ENCODE assay signal across 8 cellular contexts in genomic region chr12:49740930-49741881, GRCh38. TPM values are rescaled to one million over a fixed set of nuclear protein-coding genes. Genes with fewer than 3 reads are reported as not detected.
A peak's percentile ranks its signal among the peaks of the same experiment; 100 is the strongest.
DNase-seq lines count a peak whose midpoint lies in the region; ATAC-seq, FAIRE-seq and TF ChIP-seq lines count a peak whose summit lies in the region.

TSS of gene TMBIM6 (plus strand) at chr12:49741557. CDS start at chr12:49752494, 10,937 bp downstream.

- peaks cover 43% of the 10 kb centered on the region for H4K20me1 ChIP-seq in OCI-LY3 (ENCODE audit: insufficient read depth, low read length)
- peaks cover 12% of the 10 kb centered on the region for H4K20me1 ChIP-seq in endothelial cell of umbilical vein (replicated peaks; ENCODE audit: control insufficient read depth, extremely low read depth, insufficient read depth, low read length)

- peak; percentile 97 for TF ChIP-seq POLR2A in endothelial cell of umbilical vein (IDR thresholded peaks at IDR 0.05; ENCODE audit: low read depth, low read length)

- TF ChIP-seq CTCF in D721Med (IDR thresholded peaks at IDR 0.05; ENCODE audit: insufficient read depth, missing control alignments) = peak; percentile 86
- TF ChIP-seq CTCF in OCI-LY3 (IDR thresholded peaks at IDR 0.05; ENCODE audit: low read depth, low read length) = peak; percentile 89
- peak; percentile 94 to 96 for TF ChIP-seq CTCF in endothelial cell of umbilical vein (IDR thresholded peaks at IDR 0.05; ENCODE audit: extremely low read depth in 1 of 2, insufficient read depth in 1 of 2, low read depth in 1 of 2, low read length in 2 of 2)

- H3K4me2 ChIP-seq in OCI-LY3 (ENCODE audit: low read length) = peak within 1 kb of the TSS; percentile 89
- peak within 1 kb of the TSS; percentile 98 for H3K4me2 ChIP-seq in endothelial cell of umbilical vein (ENCODE audit: insufficient read depth, low read length)

- H3K9ac ChIP-seq in OCI-LY3 (ENCODE audit: low read length) = peak within 1 kb of the TSS; percentile 90
- peak within 1 kb of the TSS; percentile 87 for H3K9ac ChIP-seq in endothelial cell of umbilical vein (replicated peaks; ENCODE audit: extremely low read depth, insufficient read depth, low read length)

- H3K4me3 ChIP-seq in OCI-LY3 (ENCODE audit: low read length) (peak within 1 kb of the TSS; percentile 90), endothelial cell of umbilical vein (replicated peaks in 1 of 3; ENCODE audit: insufficient read depth in 1 of 3, low read depth in 1 of 3, low read length in 3 of 3) (peak within 1 kb of the TSS; percentile 4 to 95 (median 56))

- H3K9me1 ChIP-seq in endothelial cell of umbilical vein (replicated peaks; ENCODE audit: control insufficient read depth, extremely low read depth, insufficient read depth, low read length) = no peaks in the 10 kb centered on the region

- H3K9me3 ChIP-seq in OCI-LY3 (ENCODE audit: insufficient read depth, low read length) (no peaks in the 10 kb centered on the region), endothelial cell of umbilical vein (replicated peaks; ENCODE audit: control insufficient read depth, insufficient read depth, low read length) (no peaks in the 10 kb centered on the region)

- DNase-seq in D721Med (ENCODE audit: insufficient read length, low spot score) = peak; percentile 38
- DNase-seq in HuH-7 (ENCODE audit: low spot score) = peak; percentile 87
- DNase-seq in activated T-cell treated with anti-CD3 and anti-CD28 coated beads for 1 hour (ENCODE audit: low read depth) = peak; percentile 96
- DNase-seq in endothelial cell of umbilical vein (ENCODE audit: low read depth, low spot score) = peak; percentile 100
- DNase-seq in middle frontal gyrus (ENCODE audit: extremely low spot score, low spot score) = peak; percentile 99
- DNase-seq in stimulated activated CD8-positive, alpha-beta memory T cell treated with anti-CD3 and anti-CD28 coated beads, Interleukin-4, amount 100 ng/mL, for 1 hour (ENCODE audit: low read depth in 2 of 2, low spot score in 1 of 2) = peak; percentile 97 to 98

- intact Hi-C loops in endothelial cell of umbilical vein (cut with micrococcal nuclease) = loop anchor here (1.0 to 10.0 kb wide), 5 partner anchors 22 to 396 kb away; partner anchors contain the start of genes DNAJC22 and FMNL3

- H3K79me2 ChIP-seq in OCI-LY3 (ENCODE audit: low read length) = peaks cover 48% of the 10 kb centered on the region
- peaks cover 44% of the 10 kb centered on the region for H3K79me2 ChIP-seq in endothelial cell of umbilical vein (ENCODE audit: control insufficient read depth, insufficient read depth, low read length)

- no peaks in the 10 kb centered on the region for H3K27me3 ChIP-seq in OCI-LY3 (ENCODE audit: low read depth, low read length)
- H3K27me3 ChIP-seq in endothelial cell of umbilical vein (ENCODE audit: control insufficient read depth in 2 of 2, insufficient read depth in 2 of 2, low read length in 2 of 2) = no peaks in the 10 kb centered on the region

- H2AFZ ChIP-seq in OCI-LY3 (ENCODE audit: low read depth, low read length) (peak within 1 kb of the TSS; percentile 97), endothelial cell of umbilical vein (ENCODE audit: low read depth, low read length) (peak within 1 kb of the TSS; percentile 49)

- CTCF ChIA-PET in endothelial cell of umbilical vein (lab: Charles Lee) = interaction anchor here (0.5 to 1.9 kb wide), 50 partner anchors 9 to 410 kb away, joined by 3 to 27 read pairs (median 5); partner anchors contain the start of genes BCDIN3D, FMNL3, NCKAP5L and PRPF40B

- H3K27ac ChIP-seq in OCI-LY3 (ENCODE audit: low read length) = peak within 1 kb of the TSS; percentile 87
- H3K27ac ChIP-seq in endothelial cell of umbilical vein (ENCODE audit: insufficient read depth, low read depth, low read length) = peak within 1 kb of the TSS; percentile 78

- H3K4me1 ChIP-seq in OCI-LY3 (ENCODE audit: low read length) (peaks cover 16% of the 10 kb centered on the region), endothelial cell of umbilical vein (ENCODE audit: control insufficient read depth, extremely low read depth, insufficient read depth, low read length) (peaks cover 11% of the 10 kb centered on the region)

- peak; percentile 93 for ATAC-seq in GM21447 (IDR thresholded peaks at IDR 0.05; ENCODE audit: unreplicated experiment)

- dilution Hi-C loops in endothelial cell of umbilical vein (cut with MboI; ENCODE audit: extremely low pct_ligation_motif_present, low sequenced_read_pairs) = no loop called here

- no peak for FAIRE-seq in D721Med (lab: Jason Lieb, UNC)
- FAIRE-seq in endothelial cell of umbilical vein (lab: Jason Lieb, UNC) = peak; percentile 99

- H3K36me3 ChIP-seq in OCI-LY3 (replicated peaks; ENCODE audit: low read depth, low read length) (peaks cover 16% of the 10 kb centered on the region), endothelial cell of umbilical vein (ENCODE audit: control insufficient read depth in 2 of 2, extremely low read depth in 1 of 2, insufficient read depth in 2 of 2, low read length in 2 of 2) (no peaks in the 10 kb centered on the region)

- POLR2A ChIA-PET in endothelial cell of umbilical vein (lab: Charles Lee) = interaction anchor here (0.6 to 1.7 kb wide), 26 partner anchors 9 to 374 kb away, joined by 3 to 13 read pairs (median 4); partner anchors contain the start of genes BCDIN3D, FMNL3, NCKAP5L and SPATS2

- TSS peak; percentile 76 for BruUV-seq in endothelial cell of umbilical vein (replicated peaks; lab: Mats Ljungman, UMichigan)

TF ChIP-seq in endothelial cell of umbilical vein, 7 proteins besides CTCF, POLR2A, EP300 and RAD21:
- TF ChIP-seq POLR2AphosphoS5 (IDR thresholded peaks at IDR 0.05; ENCODE audit: insufficient read depth, low read depth, low read length) (peak; percentile 98), MAX (IDR thresholded peaks at IDR 0.05; ENCODE audit: insufficient read depth, insufficient read length) (no peak), JUN (IDR thresholded peaks at IDR 0.05; ENCODE audit: borderline replicate concordance, insufficient read depth, insufficient read length, low read depth) (no peak), FOS (IDR thresholded peaks at IDR 0.05; ENCODE audit: borderline replicate concordance, insufficient read depth, low read length) (peak; percentile 40), GATA2 (IDR thresholded peaks at IDR 0.05; ENCODE audit: insufficient read depth, insufficient read length, low read depth, low read length) (no peak)

RNA-seq across cellular contexts. Expression of gene TMBIM6, which starts in this region (rescaled TPM):
- total RNA-seq in endothelial cell of umbilical vein = 393 and 395 TPM in 2 replicates
- 545 and 579 TPM in 2 replicates for polyA plus RNA-seq in endothelial cell of umbilical vein
- 324 and 346 TPM in 2 replicates for polyA plus RNA-seq in endothelial cell of umbilical vein (2011; cell fraction: cytosol; rRNA removed)
- polyA plus RNA-seq in endothelial cell of umbilical vein (2011; cell fraction: nucleus; rRNA removed) = 313 and 415 TPM in 2 replicates
- 363 and 512 TPM in 2 replicates for polyA plus RNA-seq in endothelial cell of umbilical vein (2012)
- polyA minus RNA-seq in endothelial cell of umbilical vein = 426 and 448 TPM in 2 replicates
- polyA minus RNA-seq in endothelial cell of umbilical vein (2011; cell fraction: cytosol; rRNA and poly(A)+ RNA removed) = 212 TPM
- polyA minus RNA-seq in endothelial cell of umbilical vein (2011; cell fraction: nucleus; rRNA and poly(A)+ RNA removed) = 90.8 and 166 TPM in 2 replicates

Comparison
In these comparisons a context has a peak if more than half of its experiments do, and no peak if none do; other contexts are left out.
1. Peak in every context shown above with its lines: DNase-seq, ATAC-seq, H3K4me3 ChIP-seq and H3K27ac ChIP-seq.
2. DNase-seq: peak in every context shown above with its lines; median percentile 100 in endothelial cell of umbilical vein; 99 in middle frontal gyrus; 98 in stimulated activated CD8-positive, alpha-beta memory T cell treated with anti-CD3 and anti-CD28 coated beads, Interleukin-4, amount 100 ng/mL, for 1 hour; 96 in activated T-cell treated with anti-CD3 and anti-CD28 coated beads for 1 hour; 87 in HuH-7; 38 in D721Med.